ENCODE assay signal across 14 cellular contexts in genomic region chr12:69266045-69266635, GRCh38. TPM values are rescaled to one million over a fixed set of nuclear protein-coding genes. Genes with fewer than 3 reads are reported as not detected.
DNase-seq lines count a peak whose midpoint lies in the region; ATAC-seq and TF ChIP-seq lines count a peak whose summit lies in the region.
"Had no signal": no experiment of that assay in that cellular context is flagged by ENCODE, and none has a peak within 500 bp of the region (broad histone marks: within the 10 kb centered on the region; RNA-seq: fewer than 3 reads in every experiment).

No MANE protein-coding gene starts in this region.

- H3K4me3 Mint-ChIP-seq in central memory CD8-positive, alpha-beta T cell = no peak overlapping the region
- H3K4me3 Mint-ChIP-seq in natural killer cell = no peak overlapping the region

- no peaks in the 10 kb centered on the region for H3K4me1 Mint-ChIP-seq in central memory CD8-positive, alpha-beta T cell
- peaks cover 4 to 6% of the 10 kb centered on the region in 2 donors for H3K4me1 Mint-ChIP-seq in natural killer cell

- peak overlapping the region; percentile 71 for H3K27ac Mint-ChIP-seq in central memory CD8-positive, alpha-beta T cell (ENCODE audit: low read depth)
- H3K27ac Mint-ChIP-seq in natural killer cell = peak overlapping the region; percentile 2 to 7

- ATAC-seq in central memory CD8-positive, alpha-beta T cell (replicated peaks; ENCODE audit: extremely low read depth, poor library complexity, severe bottlenecking) = no peak
- no peak for ATAC-seq in natural killer cell
- ATAC-seq in GM21786 (IDR thresholded peaks at IDR 0.05; ENCODE audit: unreplicated experiment) = no peak
- ATAC-seq in GM19324 (IDR thresholded peaks at IDR 0.05; ENCODE audit: low FRiP score, unreplicated experiment) = no peak
- no peak for ATAC-seq in GM21723 (IDR thresholded peaks at IDR 0.05; ENCODE audit: unreplicated experiment)
- ATAC-seq: lower lobe of right lung, Right ventricle myocardium inferior had no signal

- TF ChIP-seq CTCF in PC-9 (conservative IDR thresholded peaks at IDR 0.05) = no peak
- TF ChIP-seq CTCF in natural killer cell (IDR thresholded peaks at IDR 0.05) = no peak
- TF ChIP-seq CTCF in GM10248 (IDR thresholded peaks at IDR 0.05; ENCODE audit: control extremely low read depth, extremely low read depth, low read depth, missing control alignments) = no peak

- no peaks in the 10 kb centered on the region for H3K27me3 ChIP-seq in PC-9 (ENCODE audit: insufficient read depth, low read depth)

- no TSS peak for BruUV-seq in PC-9 (replicated peaks; lab: Mats Ljungman, UMichigan)

- peaks cover 39% of the 10 kb centered on the region for H3K36me3 ChIP-seq in PC-9 (ENCODE audit: low read depth)

- H4K20me1 ChIP-seq in PC-9 (ENCODE audit: insufficient read depth) = peaks cover 18% of the 10 kb centered on the region; the same call in 1 of the 2 replicates

- no peak overlapping the region for H2AFZ ChIP-seq in PC-9

- CTCF ChIA-PET in PC-9 (lab: Charles Lee) = no interaction called here
- CTCF ChIA-PET in GM10248 (lab: Yijun Ruan, JAX) = interaction anchor here (1.0 to 3.5 kb wide), 3 partner anchors 12 to 112 kb away, joined by 3 to 24 read pairs (median 12); no protein-coding TSS in a partner anchor

- no peaks in the 10 kb centered on the region for H3K27me3 Mint-ChIP-seq in central memory CD8-positive, alpha-beta T cell
- H3K27me3 Mint-ChIP-seq in natural killer cell (ENCODE audit: low read depth in 2 of 2) = no peaks in the 10 kb centered on the region

- H3K27ac ChIP-seq in PC-9 = 0 out of 2 replicates have a peak overlapping the region, but pooled peaks have one; percentile 13
- H3K27ac ChIP-seq: lower lobe of right lung, WERI-Rb-1 had no signal

- H3K9me3 ChIP-seq in PC-9 (ENCODE audit: insufficient read depth, low read depth) = no peaks in the 10 kb centered on the region
- H3K9me3 ChIP-seq: lower lobe of right lung had no signal

- POLR2A ChIA-PET in PC-9 (lab: Charles Lee; ENCODE audit: unreplicated experiment) = no interaction called here
- POLR2A ChIA-PET in GM10248 (lab: Yijun Ruan, JAX) = no interaction called here

- no peaks in the 10 kb centered on the region; the same call in 1 of the 2 replicates for H3K9me2 ChIP-seq in PC-9 (ENCODE audit: insufficient read depth)

- H3K79me2 ChIP-seq in PC-9 (ENCODE audit: low read depth) = no peaks in the 10 kb centered on the region; the same call in 1 of the 2 replicates

- DNase-seq in ELR (ENCODE audit: low read depth) (peak; percentile 91), PC-9 (peak in 1 of 2 experiments; percentile 52), natural killer cell (no peak), GM10248 (ENCODE audit: extremely low spot score) (no peak)
- DNase-seq in central memory CD8-positive, alpha-beta T cell (ENCODE audit: low spot score in 2 of 2) = no peak
- DNase-seq: cerebellar nuclear complex; lower lobe of right lung; posterior cingulate gyrus; stimulated activated CD4-positive, alpha-beta T cell treated with anti-CD3 and anti-CD28 coated beads, Interleukin-4, amount 100 ng/mL, for 4 hours; WERI-Rb-1 had no signal

- H3K9me3 Mint-ChIP-seq in central memory CD8-positive, alpha-beta T cell = no peaks in the 10 kb centered on the region
- H3K9me3 Mint-ChIP-seq in natural killer cell = no peaks in the 10 kb centered on the region

- peaks cover 42% of the 10 kb centered on the region for H3K36me3 Mint-ChIP-seq in central memory CD8-positive, alpha-beta T cell (ENCODE audit: insufficient read depth)
- peaks cover 18% of the 10 kb centered on the region for H3K36me3 Mint-ChIP-seq in natural killer cell

- H3K4me2 ChIP-seq in PC-9 = no peak overlapping the region

- intact Hi-C loops in PC-9 (cut with micrococcal nuclease; ENCODE audit: unreplicated experiment) = loop anchor here (10.0 kb wide), 1 partner anchor 431 kb away; no protein-coding TSS in a partner anchor
- intact Hi-C loops in natural killer cell (cut with micrococcal nuclease) = no loop called here

- peaks cover 31% of the 10 kb centered on the region for H3F3A ChIP-seq in PC-9 (ENCODE audit: insufficient read depth, low read depth)

- no peak overlapping the region for H3K4me3 ChIP-seq in PC-9
- H3K4me3 ChIP-seq: lower lobe of right lung had no signal

- peaks cover 16% of the 10 kb centered on the region for H3K4me1 ChIP-seq in PC-9 (replicated peaks; ENCODE audit: insufficient read depth)
- H3K4me1 ChIP-seq: lower lobe of right lung had no signal

RNA-seq across cellular contexts. Expression of gene CPSF6, which starts 26.8 kb away (rescaled TPM):
- total RNA-seq in PC-9 (2021) = 56.8 and 77.9 TPM in 2 replicates
- total RNA-seq in natural killer cell = 10 to 100 TPM; 88.5 to 99.4 (median 95.4) TPM
